Comparison of ENCODE assay signal across 8 cellular contexts in genomic region chr1:207751790-207752455, GRCh38. TPM values are rescaled to one million over a fixed set of nuclear protein-coding genes. Genes with fewer than 3 reads are reported as not detected.
DNase-seq lines count a peak whose midpoint lies in the region; ATAC-seq and TF ChIP-seq lines count a peak whose summit lies in the region.

CD46 (plus strand) TSS chr1:207752054; CDS start chr1:207752213, 159 bp downstream.

- TF ChIP-seq CTCF in fibroblast of the aortic adventitia (IDR thresholded peaks at IDR 0.05; ENCODE audit: insufficient read depth, low read length) (no peak), nephron progenitor cell (IDR thresholded peaks at IDR 0.05) (no peak)

- ATAC-seq in stimulated activated naive CD8-positive, alpha-beta T cell treated with anti-CD3 and anti-CD28 coated beads, Interleukin-15, amount 100 ng/mL, for 72 hours = peak; percentile 97

- peaks cover 7% of the 10 kb centered on the region for H3K36me3 Mint-ChIP-seq in nephron progenitor cell (ENCODE audit: low read depth)

- H3K4me3 ChIP-seq in H7 (ENCODE audit: insufficient read depth, low read depth, low read length) (peak within 1 kb of the TSS; percentile 98), fibroblast of the aortic adventitia (ENCODE audit: low read depth, low read length) (peak within 1 kb of the TSS; percentile 94)

- peak within 1 kb of the TSS; percentile 100 for H3K4me3 Mint-ChIP-seq in nephron progenitor cell
- peak within 1 kb of the TSS; percentile 96 to 99 for H3K4me3 Mint-ChIP-seq in stimulated activated naive CD8-positive, alpha-beta T cell treated with anti-CD3 and anti-CD28 coated beads, Interleukin-15, amount 100 ng/mL, for 72 hours

- H3K4me1 Mint-ChIP-seq in nephron progenitor cell = peaks cover 70% of the 10 kb centered on the region
- H3K4me1 Mint-ChIP-seq in stimulated activated naive CD8-positive, alpha-beta T cell treated with anti-CD3 and anti-CD28 coated beads, Interleukin-15, amount 100 ng/mL, for 72 hours = peaks cover 63% of the 10 kb centered on the region

- H3K9me3 Mint-ChIP-seq in nephron progenitor cell = no peaks in the 10 kb centered on the region
- H3K9me3 Mint-ChIP-seq in stimulated activated naive CD8-positive, alpha-beta T cell treated with anti-CD3 and anti-CD28 coated beads, Interleukin-15, amount 100 ng/mL, for 72 hours = peaks cover 0 to 4% of the 10 kb centered on the region in 2 donors

- H3K27me3 Mint-ChIP-seq in nephron progenitor cell (ENCODE audit: low read depth, poor library complexity) = peaks cover 9% of the 10 kb centered on the region
- no peaks in the 10 kb centered on the region for H3K27me3 Mint-ChIP-seq in stimulated activated naive CD8-positive, alpha-beta T cell treated with anti-CD3 and anti-CD28 coated beads, Interleukin-15, amount 100 ng/mL, for 72 hours

- DNase-seq in ELF-1 (ENCODE audit: low read depth, low spot score) (peak; percentile 98), H7 (peak; percentile 95), M059J (ENCODE audit: low read depth) (peak; percentile 98), SHP77 (lab: John Stamatoyannopoulos, UW) (peak; percentile 95 to 97), fibroblast of the aortic adventitia (ENCODE audit: low read depth) (peak; percentile 89), nephron progenitor cell (peak; percentile 95)
- DNase-seq in activated effector memory CD4-positive, alpha-beta T cell treated with Interleukin-2 at 50 U/mL for 16 hours = peak; percentile 90
- peak; percentile 92 to 95 for DNase-seq in stimulated activated naive CD8-positive, alpha-beta T cell treated with anti-CD3 and anti-CD28 coated beads, Interleukin-15, amount 100 ng/mL, for 72 hours

- H3K27me3 ChIP-seq in H7 (ENCODE audit: control insufficient read depth, insufficient read depth, low read length) = no peaks in the 10 kb centered on the region

- H3K36me3 ChIP-seq in H7 (replicated peaks; ENCODE audit: control insufficient read depth, insufficient read depth, low read length) = peaks cover 3% of the 10 kb centered on the region

- H3K27ac Mint-ChIP-seq in nephron progenitor cell = peak within 1 kb of the TSS; percentile 99
- peak within 1 kb of the TSS; percentile 98 to 99 for H3K27ac Mint-ChIP-seq in stimulated activated naive CD8-positive, alpha-beta T cell treated with anti-CD3 and anti-CD28 coated beads, Interleukin-15, amount 100 ng/mL, for 72 hours

RNA-seq across cellular contexts. Expression of gene CD46, which starts in this region (rescaled TPM):
- 80.9 and 173 TPM in 2 replicates for total RNA-seq in H7 (2014; rRNA removed; shearing (Covaris generic))
- 84.3 and 114 TPM in 2 replicates for total RNA-seq in M059J (2014; rRNA removed; shearing (Covaris generic))
- 56.4 and 92.3 TPM in 2 replicates for total RNA-seq in fibroblast of the aortic adventitia (ENCODE audit: low replicate concordance)

Comparison
In these comparisons a context has a peak if more than half of its experiments do, and no peak if none do; other contexts are left out.
1. Peak in every context shown above with its lines: DNase-seq, ATAC-seq and H3K4me3 ChIP-seq.